1 cellular context compared by ENCODE assay signal in genomic region chr5:82396871-82397514, GRCh38.
A peak's percentile ranks its signal among the peaks of the same experiment; 100 is the strongest.
TF ChIP-seq lines count a peak whose summit lies in the region.

No MANE protein-coding gene starts in this region.

TF ChIP-seq in HepG2, 621 proteins besides CTCF, POLR2A, EP300 and RAD21 (continued from another document and continues in another):
- TF ChIP-seq ZNF660 (CRISPR knock-in tag; IDR thresholded peaks at IDR 0.05; ENCODE audit: borderline replicate concordance, low read depth) (no peak), ZBTB26 (CRISPR knock-in tag; IDR thresholded peaks at IDR 0.05; ENCODE audit: borderline replicate concordance) (peak; percentile 69; the same call in 1 of the 2 replicates), JDP2 (CRISPR knock-in tag; IDR thresholded peaks at IDR 0.05; ENCODE audit: borderline replicate concordance) (no peak), ZNF614 (CRISPR knock-in tag; IDR thresholded peaks at IDR 0.05; ENCODE audit: borderline replicate concordance) (peak; percentile 69; the same call in 1 of the 2 replicates), RXRB (CRISPR knock-in tag; IDR thresholded peaks at IDR 0.05; ENCODE audit: borderline replicate concordance) (peak; percentile 72), ZNF773 (CRISPR knock-in tag; IDR thresholded peaks at IDR 0.05; ENCODE audit: borderline replicate concordance) (no peak), ZFP36L2 (CRISPR knock-in tag; IDR thresholded peaks at IDR 0.05) (no peak), ZNF569 (CRISPR knock-in tag; IDR thresholded peaks at IDR 0.05; ENCODE audit: borderline replicate concordance) (no peak), ZNF670 (CRISPR knock-in tag; IDR thresholded peaks at IDR 0.05; ENCODE audit: borderline replicate concordance) (no peak), KDM2A (CRISPR knock-in tag; IDR thresholded peaks at IDR 0.05; ENCODE audit: borderline replicate concordance, low read depth) (peak; percentile 48; the same call in 1 of the 2 replicates), ZNF350 (CRISPR knock-in tag; IDR thresholded peaks at IDR 0.05; ENCODE audit: borderline replicate concordance, low read depth) (peak; percentile 22; the same call in 1 of the 2 replicates), MLX (CRISPR knock-in tag; IDR thresholded peaks at IDR 0.05) (peak; percentile 87), ZNF766 (CRISPR knock-in tag; IDR thresholded peaks at IDR 0.05; ENCODE audit: borderline replicate concordance) (no peak), ZNF230 (CRISPR knock-in tag; IDR thresholded peaks at IDR 0.05) (no peak), SALL1 (CRISPR knock-in tag; IDR thresholded peaks at IDR 0.05) (peak; percentile 91), ZGPAT (CRISPR knock-in tag; IDR thresholded peaks at IDR 0.05) (peak; percentile 43; the same call in 1 of the 2 replicates), CHD4 (IDR thresholded peaks at IDR 0.05; ENCODE audit: borderline replicate concordance, low read length) (no peak), ZNF776 (CRISPR knock-in tag; IDR thresholded peaks at IDR 0.05) (no peak), XRCC5 (optimal IDR thresholded peaks at IDR 0.05; ENCODE audit: low read length) (peak; percentile 23), KDM1A (CRISPR knock-in tag; IDR thresholded peaks at IDR 0.05) (no peak), ZNF574 (CRISPR knock-in tag; IDR thresholded peaks at IDR 0.05) (no peak), POGZ (CRISPR knock-in tag; IDR thresholded peaks at IDR 0.05) (peak; percentile 82), SRY (CRISPR knock-in tag; IDR thresholded peaks at IDR 0.05) (no peak), GPBP1L1 (CRISPR knock-in tag; IDR thresholded peaks at IDR 0.05) (no peak), SP2 (CRISPR knock-in tag; IDR thresholded peaks at IDR 0.05) (no peak), STAG1 (CRISPR knock-in tag; IDR thresholded peaks at IDR 0.05) (peak; percentile 35), SAFB2 (CRISPR knock-in tag; IDR thresholded peaks at IDR 0.05; ENCODE audit: borderline replicate concordance, low read depth) (no peak), PAF1 (CRISPR knock-in tag; IDR thresholded peaks at IDR 0.05) (no peak), PHF5A (CRISPR knock-in tag; IDR thresholded peaks at IDR 0.05; ENCODE audit: low read depth, unreplicated experiment) (no peak), ZNF232 (CRISPR knock-in tag; IDR thresholded peaks at IDR 0.05; ENCODE audit: borderline replicate concordance) (no peak), HOMEZ (CRISPR knock-in tag; IDR thresholded peaks at IDR 0.05; ENCODE audit: low read depth) (peak; percentile 90), BCL6 (CRISPR knock-in tag; IDR thresholded peaks at IDR 0.05) (peak; percentile 47; the same call in 1 of the 2 replicates), HNF1B (CRISPR knock-in tag; IDR thresholded peaks at IDR 0.05) (0 out of 2 replicates have a peak, but pooled peaks have one; percentile 32), RARA (CRISPR knock-in tag; IDR thresholded peaks at IDR 0.05) (peak; percentile 74), ZKSCAN8 (CRISPR knock-in tag; IDR thresholded peaks at IDR 0.05; ENCODE audit: borderline replicate concordance) (peak; percentile 54; the same call in 1 of the 2 replicates), ZC3H13 (CRISPR knock-in tag; IDR thresholded peaks at IDR 0.05) (no peak), ZNF496 (CRISPR knock-in tag; IDR thresholded peaks at IDR 0.05; ENCODE audit: insufficient replicate concordance) (no peak), ZNF644 (CRISPR knock-in tag; IDR thresholded peaks at IDR 0.05; ENCODE audit: low read depth) (peak; percentile 88), HIVEP1 (CRISPR knock-in tag; IDR thresholded peaks at IDR 0.05) (no peak), ELF3 (CRISPR knock-in tag; IDR thresholded peaks at IDR 0.05) (peak; percentile 61; the same call in 1 of the 2 replicates), MIER2 (CRISPR knock-in tag; IDR thresholded peaks at IDR 0.05) (peak; percentile 53; the same call in 1 of the 2 replicates)
- TF ChIP-seq, protein P1, sequence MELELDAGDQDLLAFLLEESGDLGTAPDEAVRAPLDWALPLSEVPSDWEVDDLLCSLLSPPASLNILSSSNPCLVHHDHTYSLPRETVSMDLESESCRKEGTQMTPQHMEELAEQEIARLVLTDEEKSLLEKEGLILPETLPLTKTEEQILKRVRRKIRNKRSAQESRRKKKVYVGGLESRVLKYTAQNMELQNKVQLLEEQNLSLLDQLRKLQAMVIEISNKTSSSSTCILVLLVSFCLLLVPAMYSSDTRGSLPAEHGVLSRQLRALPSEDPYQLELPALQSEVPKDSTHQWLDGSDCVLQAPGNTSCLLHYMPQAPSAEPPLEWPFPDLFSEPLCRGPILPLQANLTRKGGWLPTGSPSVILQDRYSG (CRISPR knock-in tag; IDR thresholded peaks at IDR 0.05) = no peak
- TF ChIP-seq, protein P2, sequence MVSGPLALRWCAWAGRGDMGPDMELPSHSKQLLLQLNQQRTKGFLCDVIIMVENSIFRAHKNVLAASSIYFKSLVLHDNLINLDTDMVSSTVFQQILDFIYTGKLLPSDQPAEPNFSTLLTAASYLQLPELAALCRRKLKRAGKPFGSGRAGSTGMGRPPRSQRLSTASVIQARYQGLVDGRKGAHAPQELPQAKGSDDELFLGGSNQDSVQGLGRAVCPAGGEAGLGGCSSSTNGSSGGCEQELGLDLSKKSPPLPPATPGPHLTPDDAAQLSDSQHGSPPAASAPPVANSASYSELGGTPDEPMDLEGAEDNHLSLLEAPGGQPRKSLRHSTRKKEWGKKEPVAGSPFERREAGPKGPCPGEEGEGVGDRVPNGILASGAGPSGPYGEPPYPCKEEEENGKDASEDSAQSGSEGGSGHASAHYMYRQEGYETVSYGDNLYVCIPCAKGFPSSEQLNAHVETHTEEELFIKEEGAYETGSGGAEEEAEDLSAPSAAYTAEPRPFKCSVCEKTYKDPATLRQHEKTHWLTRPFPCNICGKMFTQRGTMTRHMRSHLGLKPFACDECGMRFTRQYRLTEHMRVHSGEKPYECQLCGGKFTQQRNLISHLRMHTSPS (CRISPR knock-in tag; IDR thresholded peaks at IDR 0.05; ENCODE audit: low read depth) = no peak
- TF ChIP-seq, protein P3, sequence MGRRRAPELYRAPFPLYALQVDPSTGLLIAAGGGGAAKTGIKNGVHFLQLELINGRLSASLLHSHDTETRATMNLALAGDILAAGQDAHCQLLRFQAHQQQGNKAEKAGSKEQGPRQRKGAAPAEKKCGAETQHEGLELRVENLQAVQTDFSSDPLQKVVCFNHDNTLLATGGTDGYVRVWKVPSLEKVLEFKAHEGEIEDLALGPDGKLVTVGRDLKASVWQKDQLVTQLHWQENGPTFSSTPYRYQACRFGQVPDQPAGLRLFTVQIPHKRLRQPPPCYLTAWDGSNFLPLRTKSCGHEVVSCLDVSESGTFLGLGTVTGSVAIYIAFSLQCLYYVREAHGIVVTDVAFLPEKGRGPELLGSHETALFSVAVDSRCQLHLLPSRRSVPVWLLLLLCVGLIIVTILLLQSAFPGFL (CRISPR knock-in tag; IDR thresholded peaks at IDR 0.05) = no peak
- TF ChIP-seq, protein P4, sequence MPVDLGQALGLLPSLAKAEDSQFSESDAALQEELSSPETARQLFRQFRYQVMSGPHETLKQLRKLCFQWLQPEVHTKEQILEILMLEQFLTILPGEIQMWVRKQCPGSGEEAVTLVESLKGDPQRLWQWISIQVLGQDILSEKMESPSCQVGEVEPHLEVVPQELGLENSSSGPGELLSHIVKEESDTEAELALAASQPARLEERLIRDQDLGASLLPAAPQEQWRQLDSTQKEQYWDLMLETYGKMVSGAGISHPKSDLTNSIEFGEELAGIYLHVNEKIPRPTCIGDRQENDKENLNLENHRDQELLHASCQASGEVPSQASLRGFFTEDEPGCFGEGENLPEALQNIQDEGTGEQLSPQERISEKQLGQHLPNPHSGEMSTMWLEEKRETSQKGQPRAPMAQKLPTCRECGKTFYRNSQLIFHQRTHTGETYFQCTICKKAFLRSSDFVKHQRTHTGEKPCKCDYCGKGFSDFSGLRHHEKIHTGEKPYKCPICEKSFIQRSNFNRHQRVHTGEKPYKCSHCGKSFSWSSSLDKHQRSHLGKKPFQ (CRISPR knock-in tag; IDR thresholded peaks at IDR 0.05; ENCODE audit: insufficient replicate concordance) = no peak
- TF ChIP-seq, protein P5, sequence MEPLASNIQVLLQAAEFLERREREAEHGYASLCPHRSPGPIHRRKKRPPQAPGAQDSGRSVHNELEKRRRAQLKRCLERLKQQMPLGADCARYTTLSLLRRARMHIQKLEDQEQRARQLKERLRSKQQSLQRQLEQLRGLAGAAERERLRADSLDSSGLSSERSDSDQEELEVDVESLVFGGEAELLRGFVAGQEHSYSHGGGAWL (CRISPR knock-in tag; IDR thresholded peaks at IDR 0.05) = no peak
